In the genomic region with DNA sequence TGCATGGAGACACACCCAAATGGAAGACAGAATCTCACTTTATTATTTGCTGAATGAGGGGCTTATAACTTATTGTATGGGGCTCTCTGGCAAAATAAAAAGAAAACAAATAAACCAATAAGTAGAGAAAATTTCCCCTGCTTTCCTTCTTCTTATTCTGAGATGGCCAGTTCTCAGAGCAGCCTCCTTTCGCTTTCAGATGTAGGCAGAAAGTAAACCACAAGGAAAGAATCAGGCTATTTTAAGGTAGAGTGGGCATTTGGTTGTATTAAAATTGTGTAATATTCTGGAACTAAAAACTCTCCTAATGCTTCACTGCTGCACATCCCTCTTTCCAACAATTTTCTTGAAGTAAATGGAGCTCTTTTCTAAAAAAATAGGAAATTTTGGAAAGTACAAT, we compare ENCODE assay signal across 16 cellular contexts.
DNase-seq lines count a peak whose midpoint lies in the region; ATAC-seq, FAIRE-seq and TF ChIP-seq lines count a peak whose summit lies in the region.
"Had no signal": no experiment of that assay in that cellular context is flagged by ENCODE, and none has a peak within 500 bp of the region (broad histone marks: within the 10 kb centered on the region; RNA-seq: fewer than 3 reads in every experiment).

No MANE protein-coding gene starts in this region.

- no peaks in the 10 kb centered on the region for H3K27me3 Mint-ChIP-seq in activated naive CD8-positive, alpha-beta T cell treated with anti-CD3 and anti-CD28 coated beads, Interleukin-2, amount 50 U/mL, for 24 hours
- H3K27me3 Mint-ChIP-seq: activated B cell treated with CpG ODN at 0.5 μM for 24 hours had no signal

- POLR2A ChIA-PET in GM10248 (lab: Yijun Ruan, JAX): no interaction called here

- DNase-seq in GM10248 (ENCODE audit: extremely low spot score): peak; percentile 3
- DNase-seq in cerebellar nuclear complex (lab: John Stamatoyannopoulos, UW): no peak
- no peak for DNase-seq in activated naive CD8-positive, alpha-beta T cell treated with anti-CD3 and anti-CD28 coated beads, Interleukin-2, amount 50 U/mL, for 24 hours
- DNase-seq in COR-L47 (lab: John Stamatoyannopoulos, UW): no peak
- no peak for DNase-seq in HTR-8/SVneo (ENCODE audit: insufficient read length, low spot score)
- DNase-seq: activated B cell treated with CpG ODN at 0.5 μM for 24 hours, cortex of kidney, KG1, NCI-H1930, psoas muscle had no signal

- no peak overlapping the region for H3K27ac Mint-ChIP-seq in activated naive CD8-positive, alpha-beta T cell treated with anti-CD3 and anti-CD28 coated beads, Interleukin-2, amount 50 U/mL, for 24 hours
- H3K27ac Mint-ChIP-seq: activated B cell treated with CpG ODN at 0.5 μM for 24 hours had no signal

- no peak for FAIRE-seq in HTR-8/SVneo (lab: Jason Lieb, UNC)
- FAIRE-seq: A204.1 had no signal

- no peaks in the 10 kb centered on the region for H3K4me1 Mint-ChIP-seq in activated naive CD8-positive, alpha-beta T cell treated with anti-CD3 and anti-CD28 coated beads, Interleukin-2, amount 50 U/mL, for 24 hours
- H3K4me1 Mint-ChIP-seq: activated B cell treated with CpG ODN at 0.5 μM for 24 hours had no signal

- H3K36me3 Mint-ChIP-seq in activated naive CD8-positive, alpha-beta T cell treated with anti-CD3 and anti-CD28 coated beads, Interleukin-2, amount 50 U/mL, for 24 hours (ENCODE audit: low read depth): no peaks in the 10 kb centered on the region

- no peak for TF ChIP-seq CTCF in GM10248 (IDR thresholded peaks at IDR 0.05; ENCODE audit: control extremely low read depth, extremely low read depth, low read depth, missing control alignments)

- H3K9me3 Mint-ChIP-seq in activated naive CD8-positive, alpha-beta T cell treated with anti-CD3 and anti-CD28 coated beads, Interleukin-2, amount 50 U/mL, for 24 hours: no peaks in the 10 kb centered on the region
- H3K9me3 Mint-ChIP-seq: activated B cell treated with CpG ODN at 0.5 μM for 24 hours had no signal

- H3K4me3 Mint-ChIP-seq in activated naive CD8-positive, alpha-beta T cell treated with anti-CD3 and anti-CD28 coated beads, Interleukin-2, amount 50 U/mL, for 24 hours: no peak overlapping the region
- H3K4me3 Mint-ChIP-seq: activated B cell treated with CpG ODN at 0.5 μM for 24 hours had no signal

- CTCF ChIA-PET in GM10248 (lab: Yijun Ruan, JAX): no interaction called here

- peak; percentile 60 for ATAC-seq in GM19372 (IDR thresholded peaks at IDR 0.05; ENCODE audit: low read depth, unreplicated experiment)
- ATAC-seq in HG02588 (IDR thresholded peaks at IDR 0.05; ENCODE audit: unreplicated experiment): peak; percentile 81
- ATAC-seq in HG03175 (IDR thresholded peaks at IDR 0.05; ENCODE audit: unreplicated experiment): peak; percentile 72
- ATAC-seq in activated naive CD8-positive, alpha-beta T cell treated with anti-CD3 and anti-CD28 coated beads, Interleukin-2, amount 50 U/mL, for 24 hours: no peak
- ATAC-seq: HCT116, psoas muscle, SK-N-SH treated with all-trans-retinoic acid at 6 μM for 48 hours had no signal
